In the genomic region with DNA sequence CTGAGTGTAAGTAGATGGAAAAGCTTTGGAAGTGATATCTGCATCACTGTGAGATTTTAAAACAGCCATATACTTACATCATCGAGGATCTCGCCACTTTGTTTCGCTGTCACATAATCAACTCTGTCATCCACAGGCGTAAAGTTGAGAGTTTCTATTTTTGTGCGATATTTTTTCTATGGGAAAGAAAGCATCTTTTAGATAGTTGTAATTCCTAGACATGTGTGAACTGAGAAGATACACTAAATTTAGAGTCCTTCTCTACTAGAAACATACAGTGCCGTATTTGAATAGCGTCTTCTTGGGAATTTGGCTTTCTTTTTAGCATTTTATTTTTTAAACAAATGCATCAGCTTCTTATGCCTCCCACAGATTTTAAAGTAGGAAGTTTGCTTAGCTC, we compare ENCODE assay signal across 31 cellular contexts.
"Had no signal": no experiment of that assay in that cellular context is flagged by ENCODE, and none has a peak within 500 bp of the region (broad histone marks: within the 10 kb centered on the region; RNA-seq: fewer than 3 reads in every experiment).

No MANE protein-coding gene starts in this region.

- H3K27me3 ChIP-seq: heart left ventricle, left lung, neural progenitor cell, neutrophil, right atrium auricular region, right lobe of liver, stomach, suprapubic skin, tibial artery, upper lobe of right lung had no signal

- H3K9me3 ChIP-seq: heart left ventricle, left lung, lower lobe of right lung, neutrophil, prostate gland, right atrium auricular region, right lobe of liver, stomach, suprapubic skin, thoracic aorta, tibial artery, upper lobe of right lung had no signal

- DNase-seq: glutamatergic neuron; heart left ventricle; hypothalamus; kidney; left colon; left lung; lower lobe of right lung; mammary epithelial cell; mesenchymal stem cell; naive B cell; natural killer cell; nephron progenitor cell; occipital lobe; right lobe of liver; stimulated activated CD4-positive, alpha-beta T cell treated with anti-CD3 and anti-CD28 coated beads, Interleukin-12 subunit alpha, Interleukin-12 subunit beta, amount 100 ng/mL, for 4 hours; stimulated activated CD4-positive, alpha-beta T cell treated with anti-CD3 and anti-CD28 coated beads, Interleukin-15, amount 100 ng/mL, for 24 hours; stimulated activated CD4-positive, alpha-beta T cell treated with anti-CD3 and anti-CD28 coated beads, Interleukin-2, amount 100 ng/mL, for 24 hours; stimulated activated CD4-positive, alpha-beta T cell treated with anti-CD3 and anti-CD28 coated beads, Interleukin-4, amount 100 ng/mL, for 1 hour; stimulated activated naive B cell treated with anti-CD40 and anti-IgM and Interleukin-4, amounts not matched to agents 10 μg/mL and 1 μg/mL and 100 μg/mL, for 72 hours; stimulated activated naive CD8-positive, alpha-beta T cell treated with anti-CD3 and anti-CD28 coated beads, Interleukin-15, Interleukin-2, amounts not matched to agents 100 U/mL and 50 U/mL, for 24 hours; stomach; tibial artery; upper lobe of right lung had no signal

- H2AFZ ChIP-seq: parathyroid adenoma had no signal

- H3K79me2 ChIP-seq: parathyroid adenoma had no signal

- H3K4me1 Mint-ChIP-seq: naive B cell; natural killer cell; nephron progenitor cell; neural progenitor cell; stimulated activated naive B cell treated with anti-CD40 and anti-IgM and Interleukin-4, amounts not matched to agents 10 μg/mL and 1 μg/mL and 100 μg/mL, for 72 hours had no signal

- H3K4me3 ChIP-seq: heart left ventricle, left lung, lower lobe of right lung, neural progenitor cell, prostate gland, right atrium auricular region, right lobe of liver, skin epidermis, stomach, suprapubic skin, thoracic aorta, tibial artery, upper lobe of right lung had no signal

- H3K4me3 Mint-ChIP-seq: naive B cell; natural killer cell; nephron progenitor cell; neural progenitor cell; stimulated activated naive B cell treated with anti-CD40 and anti-IgM and Interleukin-4, amounts not matched to agents 10 μg/mL and 1 μg/mL and 100 μg/mL, for 72 hours had no signal

- H3K4me1 ChIP-seq: heart left ventricle, left lung, lower lobe of right lung, neural progenitor cell, parathyroid adenoma, prostate gland, right atrium auricular region, right lobe of liver, stomach, suprapubic skin, upper lobe of right lung had no signal

- H3K9me3 Mint-ChIP-seq: naive B cell; natural killer cell; nephron progenitor cell; neural progenitor cell; stimulated activated naive B cell treated with anti-CD40 and anti-IgM and Interleukin-4, amounts not matched to agents 10 μg/mL and 1 μg/mL and 100 μg/mL, for 72 hours had no signal

- H3K36me3 Mint-ChIP-seq: natural killer cell; neural progenitor cell; stimulated activated naive B cell treated with anti-CD40 and anti-IgM and Interleukin-4, amounts not matched to agents 10 μg/mL and 1 μg/mL and 100 μg/mL, for 72 hours had no signal

- H3K27ac Mint-ChIP-seq: naive B cell; natural killer cell; nephron progenitor cell; neural progenitor cell; stimulated activated naive B cell treated with anti-CD40 and anti-IgM and Interleukin-4, amounts not matched to agents 10 μg/mL and 1 μg/mL and 100 μg/mL, for 72 hours had no signal

- H3K27me3 Mint-ChIP-seq: naive B cell; stimulated activated naive B cell treated with anti-CD40 and anti-IgM and Interleukin-4, amounts not matched to agents 10 μg/mL and 1 μg/mL and 100 μg/mL, for 72 hours had no signal

- H3K4me2 ChIP-seq: neural progenitor cell had no signal

- ATAC-seq: heart left ventricle; left colon; left lung; lower lobe of right lung; natural killer cell; stimulated activated naive B cell treated with anti-CD40 and anti-IgM and Interleukin-4, amounts not matched to agents 10 μg/mL and 1 μg/mL and 100 μg/mL, for 72 hours; stimulated activated naive CD8-positive, alpha-beta T cell treated with anti-CD3 and anti-CD28 coated beads, Interleukin-15, Interleukin-2, amounts not matched to agents 100 U/mL and 50 U/mL, for 24 hours; upper lobe of right lung had no signal

- H3K27ac ChIP-seq: heart left ventricle, left lung, lower lobe of right lung, neural progenitor cell, neutrophil, parathyroid adenoma, prostate gland, right lobe of liver, skin epidermis, stomach, suprapubic skin, thoracic aorta, tibial artery, upper lobe of right lung had no signal

- H3K9ac ChIP-seq: neural progenitor cell, parathyroid adenoma had no signal

- H3K36me3 ChIP-seq: heart left ventricle, left lung, lower lobe of right lung, neural progenitor cell, neutrophil, prostate gland, right lobe of liver, stomach, suprapubic skin, thoracic aorta, tibial artery, upper lobe of right lung had no signal
